ENCODE assay signal across 8 cellular contexts in the genomic region with DNA sequence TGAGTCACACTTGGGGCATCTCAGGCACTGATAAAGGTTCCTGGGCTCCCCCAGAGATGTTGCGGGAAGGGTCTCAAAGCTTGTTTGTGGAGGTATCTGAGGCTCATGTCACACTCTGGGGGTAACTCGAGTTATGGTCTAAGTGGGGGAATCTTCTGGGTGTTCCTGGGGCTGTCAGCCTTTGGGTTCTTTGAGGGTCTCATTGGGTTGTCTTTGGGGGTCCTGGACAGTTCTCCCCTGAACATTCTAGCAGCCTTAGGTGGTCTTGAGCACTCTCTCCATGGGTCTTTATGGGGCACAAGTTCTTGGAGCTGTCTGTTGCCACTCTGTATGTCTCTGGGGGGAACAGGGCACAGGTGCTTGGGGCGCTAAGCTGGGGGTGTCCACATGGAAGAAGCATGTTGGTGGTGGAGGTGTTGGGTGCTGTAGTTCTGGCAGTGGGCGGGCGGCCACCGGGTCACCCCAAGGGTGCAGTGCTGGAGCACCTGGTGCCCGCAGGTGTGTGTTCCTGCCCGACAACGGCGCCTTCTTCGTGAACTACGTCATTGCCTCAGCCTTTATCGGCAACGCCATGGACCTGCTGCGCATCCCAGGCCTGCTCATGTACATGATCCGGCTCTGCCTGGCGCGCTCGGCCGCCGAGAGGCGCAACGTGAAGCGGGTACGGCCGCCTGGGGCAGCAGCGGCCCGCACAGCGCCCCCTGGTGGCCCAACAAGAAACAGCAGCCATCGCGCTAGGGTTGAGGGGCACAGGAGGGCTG. TPM values are rescaled to one million over a fixed set of nuclear protein-coding genes. Genes with fewer than 3 reads are reported as not detected.
A peak's percentile ranks its signal among the peaks of the same experiment; 100 is the strongest.
DNase-seq lines count a peak whose midpoint lies in the region; ATAC-seq and TF ChIP-seq lines count a peak whose summit lies in the region.

No MANE protein-coding gene starts in this region.

- H3K4me1 Mint-ChIP-seq in activated T-cell treated with anti-CD3 and anti-CD28 coated beads, Interleukin-2, amount 50 U/mL, for 4 hours (ENCODE audit: low read depth) = peaks cover 6% of the 10 kb centered on the region
- peaks cover 4% of the 10 kb centered on the region for H3K4me1 Mint-ChIP-seq in neural crest cell
- peaks cover 12% of the 10 kb centered on the region for H3K4me1 Mint-ChIP-seq in stimulated activated naive CD8-positive, alpha-beta T cell treated with anti-CD3 and anti-CD28 coated beads, Interleukin-15, Interleukin-2, amounts not matched to agents 100 ng/mL and 50 ng/mL, for 24 hours (ENCODE audit: low read depth)

- no peaks in the 10 kb centered on the region for H3K27me3 ChIP-seq in fibroblast of lung (ENCODE audit: control insufficient read depth, insufficient read depth, low read length)

- peak; percentile 87 for DNase-seq in OCI-M1 (lab: John Stamatoyannopoulos, UW)
- peak; percentile 80 for DNase-seq in activated T-cell treated with anti-CD3 and anti-CD28 coated beads, Interleukin-2, amount 50 U/mL, for 4 hours
- peak; percentile 46 to 56 for DNase-seq in fibroblast of lung (ENCODE audit: low read depth in 2 of 2)
- peak; percentile 83 for DNase-seq in neural crest cell (ENCODE audit: low read depth, low spot score)

- H3K4me2 ChIP-seq in fibroblast of lung (ENCODE audit: extremely low read depth, insufficient read depth, low read length) = no peak overlapping the region

- H3K9me3 Mint-ChIP-seq in activated T-cell treated with anti-CD3 and anti-CD28 coated beads, Interleukin-2, amount 50 U/mL, for 4 hours = no peaks in the 10 kb centered on the region
- H3K9me3 Mint-ChIP-seq in neural crest cell = no peaks in the 10 kb centered on the region
- no peaks in the 10 kb centered on the region for H3K9me3 Mint-ChIP-seq in stimulated activated naive CD8-positive, alpha-beta T cell treated with anti-CD3 and anti-CD28 coated beads, Interleukin-15, Interleukin-2, amounts not matched to agents 100 ng/mL and 50 ng/mL, for 24 hours

- no peak overlapping the region for H3K27ac Mint-ChIP-seq in neural crest cell (ENCODE audit: unreplicated experiment)
- peak overlapping the region; percentile 26 for H3K27ac Mint-ChIP-seq in stimulated activated naive CD8-positive, alpha-beta T cell treated with anti-CD3 and anti-CD28 coated beads, Interleukin-15, Interleukin-2, amounts not matched to agents 100 ng/mL and 50 ng/mL, for 24 hours

- H3K36me3 ChIP-seq in fibroblast of lung (ENCODE audit: control insufficient read depth, insufficient read depth, low read length) = peaks cover 11% of the 10 kb centered on the region

- no peaks in the 10 kb centered on the region for H3K79me2 ChIP-seq in fibroblast of lung (ENCODE audit: control insufficient read depth, insufficient read depth, low read length)

- ATAC-seq in HG03045 (IDR thresholded peaks at IDR 0.05; ENCODE audit: unreplicated experiment) (peak; percentile 57), HG02970 (IDR thresholded peaks at IDR 0.05; ENCODE audit: low FRiP score, unreplicated experiment) (no peak)
- ATAC-seq in activated T-cell treated with anti-CD3 and anti-CD28 coated beads, Interleukin-2, amount 50 U/mL, for 4 hours = peak; percentile 90 to 94

- H3K36me3 Mint-ChIP-seq in activated T-cell treated with anti-CD3 and anti-CD28 coated beads, Interleukin-2, amount 50 U/mL, for 4 hours (ENCODE audit: insufficient read depth) = peaks cover 8% of the 10 kb centered on the region
- peaks cover 10% of the 10 kb centered on the region for H3K36me3 Mint-ChIP-seq in neural crest cell (ENCODE audit: low read depth)
- H3K36me3 Mint-ChIP-seq in stimulated activated naive CD8-positive, alpha-beta T cell treated with anti-CD3 and anti-CD28 coated beads, Interleukin-15, Interleukin-2, amounts not matched to agents 100 ng/mL and 50 ng/mL, for 24 hours (ENCODE audit: low read depth) = peaks cover 9% of the 10 kb centered on the region

- no peak overlapping the region for H3K9ac ChIP-seq in fibroblast of lung (ENCODE audit: insufficient read depth, low read length)

- no peaks in the 10 kb centered on the region for H3K27me3 Mint-ChIP-seq in activated T-cell treated with anti-CD3 and anti-CD28 coated beads, Interleukin-2, amount 50 U/mL, for 4 hours (ENCODE audit: low read depth)
- no peaks in the 10 kb centered on the region for H3K27me3 Mint-ChIP-seq in neural crest cell (ENCODE audit: low read depth)
- no peaks in the 10 kb centered on the region for H3K27me3 Mint-ChIP-seq in stimulated activated naive CD8-positive, alpha-beta T cell treated with anti-CD3 and anti-CD28 coated beads, Interleukin-15, Interleukin-2, amounts not matched to agents 100 ng/mL and 50 ng/mL, for 24 hours

- no peaks in the 10 kb centered on the region for H3K9me3 ChIP-seq in fibroblast of lung (ENCODE audit: control insufficient read depth, insufficient read depth, low read depth, low read length)

- H3K4me3 ChIP-seq in fibroblast of lung (replicated peaks in 1 of 4; ENCODE audit: control extremely low read depth in 1 of 4, insufficient read depth in 1 of 4, low read depth in 3 of 4, low read length in 4 of 4) = no peak overlapping the region

- peak; percentile 100 for TF ChIP-seq CTCF in GM12874 (IDR thresholded peaks at IDR 0.05; ENCODE audit: insufficient read depth, low read depth, low read length)
- peak; percentile 86 to 91 for TF ChIP-seq CTCF in fibroblast of lung (conservative IDR thresholded peaks at IDR 0.05 in 1 of 2, IDR thresholded peaks at IDR 0.05 in 1 of 2; ENCODE audit: low read depth in 1 of 2, low read length in 2 of 2)
- TF ChIP-seq CTCF in neural crest cell (conservative IDR thresholded peaks at IDR 0.05) = peak; percentile 99

- no peak overlapping the region for H3K27ac ChIP-seq in fibroblast of lung (ENCODE audit: insufficient read depth, low read length)

- no peaks in the 10 kb centered on the region for H4K20me1 ChIP-seq in fibroblast of lung (ENCODE audit: control insufficient read depth, extremely low read depth, insufficient read depth, low read length)

- no peak overlapping the region for H2AFZ ChIP-seq in fibroblast of lung (ENCODE audit: low read length)

- H3K4me3 Mint-ChIP-seq in activated T-cell treated with anti-CD3 and anti-CD28 coated beads, Interleukin-2, amount 50 U/mL, for 4 hours = no peak overlapping the region
- no peak overlapping the region for H3K4me3 Mint-ChIP-seq in neural crest cell
- H3K4me3 Mint-ChIP-seq in stimulated activated naive CD8-positive, alpha-beta T cell treated with anti-CD3 and anti-CD28 coated beads, Interleukin-15, Interleukin-2, amounts not matched to agents 100 ng/mL and 50 ng/mL, for 24 hours = no peak overlapping the region

- no peaks in the 10 kb centered on the region for H3K4me1 ChIP-seq in fibroblast of lung (ENCODE audit: control insufficient read depth, extremely low read depth, insufficient read depth, low read length)

RNA-seq across cellular contexts. Expression of gene CAPN11, which starts 7.1 kb away (rescaled TPM):
- total RNA-seq in activated T-cell treated with anti-CD3 and anti-CD28 coated beads, Interleukin-2, amount 50 U/mL, for 4 hours = under 1 TPM in 1 of 3 donors, not detected in 2; 0.68 TPM
- not detected in 2 replicates for total RNA-seq in fibroblast of lung
- not detected in 2 replicates for polyA plus RNA-seq in fibroblast of lung
- 0.07 TPM in 1 of 2 replicates, not detected in the other for polyA plus RNA-seq in fibroblast of lung (2012)
- polyA minus RNA-seq in fibroblast of lung (ENCODE audit: low replicate concordance) = 0.44 TPM in 1 of 2 replicates, not detected in the other
- not detected in 2 replicates for total RNA-seq in neural crest cell

RNA-seq across cellular contexts. Expression of gene TMEM63B, which starts 24.2 kb away (rescaled TPM):
- 10 to 100 TPM; 17.4 to 22.6 (median 17.5) TPM for total RNA-seq in activated T-cell treated with anti-CD3 and anti-CD28 coated beads, Interleukin-2, amount 50 U/mL, for 4 hours
- total RNA-seq in fibroblast of lung (22.9 and 42.1 TPM in 2 replicates), neural crest cell (47.0 and 51.2 TPM in 2 replicates)
- polyA plus RNA-seq in fibroblast of lung = 32.2 and 47.6 TPM in 2 replicates
- 22.8 and 29.5 TPM in 2 replicates for polyA plus RNA-seq in fibroblast of lung (2012)
- polyA minus RNA-seq in fibroblast of lung (ENCODE audit: low replicate concordance) = 126 and 162 TPM in 2 replicates

RNA-seq across cellular contexts. Expression of gene MRPL14, which starts 24.3 kb away (rescaled TPM):
- total RNA-seq in activated T-cell treated with anti-CD3 and anti-CD28 coated beads, Interleukin-2, amount 50 U/mL, for 4 hours = 10 to 100 TPM; 51.0 to 87.9 (median 56.6) TPM
- total RNA-seq in fibroblast of lung = 53.7 and 60.6 TPM in 2 replicates
- 36.2 and 51.9 TPM in 2 replicates for polyA plus RNA-seq in fibroblast of lung
- 64.9 and 96.3 TPM in 2 replicates for polyA plus RNA-seq in fibroblast of lung (2012)
- polyA minus RNA-seq in fibroblast of lung (ENCODE audit: low replicate concordance) = 13.2 and 13.9 TPM in 2 replicates
- 62.9 and 65.5 TPM in 2 replicates for total RNA-seq in neural crest cell
